Comparison of ENCODE assay signal across 11 cellular contexts in the genomic region with DNA sequence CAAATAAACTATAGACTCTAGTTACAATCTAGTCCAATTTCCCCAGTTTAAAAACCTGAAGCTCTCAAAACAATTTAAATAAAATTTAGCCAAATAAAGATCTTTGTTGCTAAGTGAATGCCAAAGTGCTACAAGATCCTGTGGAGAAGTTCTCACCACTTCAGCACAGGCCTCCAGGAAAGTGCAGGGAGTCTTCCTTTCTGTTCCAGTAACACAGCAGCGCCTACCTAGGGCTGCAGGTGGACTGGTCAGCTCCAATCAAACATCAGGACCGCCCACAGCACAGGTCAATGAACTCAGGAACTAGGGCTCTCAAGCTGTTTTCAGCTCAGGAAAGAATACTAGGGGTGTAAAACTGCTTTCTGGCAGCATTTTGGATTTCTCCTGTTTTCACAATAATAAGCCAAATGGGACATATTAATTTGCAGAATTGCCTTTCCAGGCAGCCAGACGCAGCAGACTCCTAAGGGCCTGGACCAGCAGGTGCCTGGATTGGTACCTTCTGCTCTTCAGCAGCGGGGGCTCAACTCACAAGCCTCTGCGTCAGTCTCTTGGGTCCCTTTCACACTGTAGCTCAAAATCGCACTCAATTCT. TPM values are rescaled to one million over a fixed set of nuclear protein-coding genes. Genes with fewer than 3 reads are reported as not detected.
DNase-seq lines count a peak whose midpoint lies in the region; ATAC-seq, FAIRE-seq and TF ChIP-seq lines count a peak whose summit lies in the region.
"Had no signal": no experiment of that assay in that cellular context is flagged by ENCODE, and none has a peak within 500 bp of the region (broad histone marks: within the 10 kb centered on the region; RNA-seq: fewer than 3 reads in every experiment).

No MANE protein-coding gene starts in this region.

- peak; percentile 55 to 65 for ATAC-seq in lower lobe of right lung
- ATAC-seq in HG02970 (IDR thresholded peaks at IDR 0.05; ENCODE audit: low FRiP score, unreplicated experiment), result no peak
- no peak for ATAC-seq in HG03175 (IDR thresholded peaks at IDR 0.05; ENCODE audit: unreplicated experiment)
- no peak for ATAC-seq in GM21381 (IDR thresholded peaks at IDR 0.05; ENCODE audit: unreplicated experiment)

- DNase-seq in activated naive CD4-positive, alpha-beta T cell treated with anti-CD3 and anti-CD28 coated beads, Interleukin-2, amount 50 U/mL, for 16 hours, result no peak
- peak; percentile 29 for DNase-seq in bronchial epithelial cell (ENCODE audit: low read depth)
- DNase-seq in lower lobe of right lung, result peak; percentile 57
- DNase-seq in ureter (ENCODE audit: low spot score), result peak; percentile 59
- DNase-seq: DND-41, KBM-7, nucleus accumbens had no signal

- intact Hi-C loops in lower lobe of right lung (cut with DNase I), result no loop called here

- no peaks in the 10 kb centered on the region for H3K9me3 Mint-ChIP-seq in activated naive CD4-positive, alpha-beta T cell treated with anti-CD3 and anti-CD28 coated beads, Interleukin-2, amount 50 U/mL, for 24 hours

- H3K4me1 ChIP-seq in lower lobe of right lung, result peaks cover 19% of the 10 kb centered on the region

- peak overlapping the region; percentile 75 for H3K4me3 ChIP-seq in bronchial epithelial cell (ENCODE audit: low read depth, low read length)
- peak overlapping the region; percentile 65 for H3K4me3 ChIP-seq in lower lobe of right lung

- H3K36me3 Mint-ChIP-seq in activated naive CD4-positive, alpha-beta T cell treated with anti-CD3 and anti-CD28 coated beads, Interleukin-2, amount 50 U/mL, for 24 hours, result no peaks in the 10 kb centered on the region

- H3K27ac Mint-ChIP-seq in activated naive CD4-positive, alpha-beta T cell treated with anti-CD3 and anti-CD28 coated beads, Interleukin-2, amount 50 U/mL, for 24 hours, result no peak overlapping the region

- H3K27ac ChIP-seq in lower lobe of right lung, result peak overlapping the region; percentile 88

- no peaks in the 10 kb centered on the region for H3K27me3 ChIP-seq in bronchial epithelial cell (ENCODE audit: control insufficient read depth, insufficient read depth, low read length)
- peaks cover 39% of the 10 kb centered on the region for H3K27me3 ChIP-seq in lower lobe of right lung (ENCODE audit: low read depth)

- H3K36me3 ChIP-seq in bronchial epithelial cell (ENCODE audit: control insufficient read depth, insufficient read depth, low read length), result peaks cover 2% of the 10 kb centered on the region
- no peaks in the 10 kb centered on the region for H3K36me3 ChIP-seq in lower lobe of right lung

- peak overlapping the region; percentile 57 for H3K4me3 Mint-ChIP-seq in activated naive CD4-positive, alpha-beta T cell treated with anti-CD3 and anti-CD28 coated beads, Interleukin-2, amount 50 U/mL, for 24 hours

- H3K9me3 ChIP-seq in lower lobe of right lung, result no peaks in the 10 kb centered on the region

- no peak for TF ChIP-seq CTCF in bronchial epithelial cell (IDR thresholded peaks at IDR 0.05; ENCODE audit: insufficient read depth, low read length, severe bottlenecking)
- TF ChIP-seq CTCF in lower lobe of right lung (IDR thresholded peaks at IDR 0.05), result no peak

- no peak for FAIRE-seq in bronchial epithelial cell (lab: Jason Lieb, UNC)

- peaks cover 14% of the 10 kb centered on the region for H3K4me1 Mint-ChIP-seq in activated naive CD4-positive, alpha-beta T cell treated with anti-CD3 and anti-CD28 coated beads, Interleukin-2, amount 50 U/mL, for 24 hours

- peaks cover 31% of the 10 kb centered on the region for H3K27me3 Mint-ChIP-seq in activated naive CD4-positive, alpha-beta T cell treated with anti-CD3 and anti-CD28 coated beads, Interleukin-2, amount 50 U/mL, for 24 hours

RNA-seq across cellular contexts. Expression of a gene that starts 1.5 kb away (rescaled TPM):
- total RNA-seq in bronchial epithelial cell (9.2 and 9.9 TPM in 2 replicates), lower lobe of right lung (3.6 TPM), ureter (21.8 TPM)

Comparison
In these comparisons a context has a peak if more than half of its experiments do, and no peak if none do; other contexts are left out.
1. ATAC-seq: peak in lower lobe of right lung (2 of 2); none in HG02970 (single experiment), HG03175 (single experiment) and GM21381 (single experiment).